In genomic region chr7:76511911-76512885, GRCh38 we compare ENCODE assay signal across 10 cellular contexts. TPM values are rescaled to one million over a fixed set of nuclear protein-coding genes. Genes with fewer than 3 reads are reported as not detected.
DNase-seq lines count a peak whose midpoint lies in the region; ATAC-seq, FAIRE-seq and TF ChIP-seq lines count a peak whose summit lies in the region.
"Not testable (repeated sequence)": the region's sequence is repeated elsewhere in the genome, so short reads cannot be mapped to it uniquely, and the experiment has no call there.
"Had no signal": no experiment of that assay in that cellular context is flagged by ENCODE, and none has a peak within 500 bp of the region (broad histone marks: within the 10 kb centered on the region; RNA-seq: fewer than 3 reads in every experiment).

No MANE protein-coding gene starts in this region.

- H2AFZ ChIP-seq in PC-9 = not testable (repeated sequence)

- TSS peak; percentile 7 for BruUV-seq in PC-9 (replicated peaks; lab: Mats Ljungman, UMichigan)

- not testable (repeated sequence) for H4K20me1 ChIP-seq in PC-9 (ENCODE audit: insufficient read depth)

- not testable (repeated sequence) for H3K27me3 ChIP-seq in PC-9 (ENCODE audit: insufficient read depth, low read depth); bronchial epithelial cell (ENCODE audit: control insufficient read depth, insufficient read depth, low read length); heart left ventricle; left lung; subcutaneous abdominal adipose tissue (ENCODE audit: control insufficient read depth in 5 of 5, insufficient read depth in 4 of 5, low read length in 5 of 5)

- POLR2A ChIA-PET in PC-9 (lab: Charles Lee; ENCODE audit: unreplicated experiment) = not testable (repeated sequence)

- H3K9me3 ChIP-seq in PC-9 (ENCODE audit: insufficient read depth, low read depth); heart left ventricle; left lung; subcutaneous abdominal adipose tissue (ENCODE audit: control insufficient read depth in 5 of 5, low read length in 5 of 5): not testable (repeated sequence)

- CTCF ChIA-PET in PC-9 (lab: Charles Lee) = not testable (repeated sequence)

- not testable (repeated sequence) for H3K9ac ChIP-seq in subcutaneous abdominal adipose tissue (ENCODE audit: low read length in 5 of 5)

- H3K4me2 ChIP-seq in PC-9 = peak overlapping the region; percentile 82

- peaks cover 33% of the 10 kb centered on the region for H3F3A ChIP-seq in PC-9 (ENCODE audit: insufficient read depth, low read depth)

- H3K4me1 ChIP-seq in PC-9 (replicated peaks; ENCODE audit: insufficient read depth) = peaks cover 28% of the 10 kb centered on the region
- not testable (repeated sequence) for H3K4me1 ChIP-seq in heart left ventricle
- peaks cover 4 to 17% of the 10 kb centered on the region in 2 donors for H3K4me1 ChIP-seq in left lung
- peaks cover 0 to 23% (median 20%) of the 10 kb centered on the region in 5 donors for H3K4me1 ChIP-seq in subcutaneous abdominal adipose tissue (ENCODE audit: control insufficient read depth in 5 of 5, insufficient read depth in 5 of 5, low read length in 5 of 5)

- intact Hi-C loops in PC-9 (cut with micrococcal nuclease; ENCODE audit: unreplicated experiment) = loop anchor here (2.0 to 5.0 kb wide), 2 partner anchors 89 to 195 kb away; no protein-coding TSS in a partner anchor
- intact Hi-C loops in heart left ventricle (cut with DNase I); left lung (cut with DNase I): not testable (repeated sequence)

- not testable (repeated sequence) for H3K9me2 ChIP-seq in PC-9 (ENCODE audit: insufficient read depth)

- peak; percentile 89 for FAIRE-seq in bronchial epithelial cell (lab: Jason Lieb, UNC)

- peak overlapping the region; percentile 53; the same call in 1 of the 2 replicates for H3K4me3 ChIP-seq in PC-9
- H3K4me3 ChIP-seq in bronchial epithelial cell (ENCODE audit: low read depth, low read length); heart left ventricle; left lung; subcutaneous abdominal adipose tissue (ENCODE audit: low read depth in 1 of 5, low read length in 5 of 5): not testable (repeated sequence)

- H3K27ac ChIP-seq in C4-2B (peak overlapping the region; percentile 70), PC-9 (peak overlapping the region; percentile 43; the same call in 1 of the 2 replicates), subcutaneous abdominal adipose tissue (ENCODE audit: low read depth, low read length) (peak overlapping the region; percentile 10)
- not testable (repeated sequence) for H3K27ac ChIP-seq in heart left ventricle, left lung

- DNase-seq in PC-9 = peak in 1 of 2 experiments; percentile 73
- DNase-seq in bronchial epithelial cell (ENCODE audit: low read depth); omental fat pad (ENCODE audit: low spot score): not testable (repeated sequence)
- DNase-seq in heart left ventricle = peak in 1 of 5 donors; percentile 29
- peak; percentile 46 to 61 for DNase-seq in left lung

- not testable (repeated sequence) for H3K79me2 ChIP-seq in PC-9 (ENCODE audit: low read depth)

- peak; percentile 36 to 81 (median 80) for ATAC-seq in heart left ventricle
- peak; percentile 93 for ATAC-seq in left lung
- ATAC-seq in omental fat pad (ENCODE audit: low FRiP score) = peak; percentile 74

- not testable (repeated sequence) for TF ChIP-seq CTCF in C4-2B (conservative IDR thresholded peaks at IDR 0.05); PC-9 (conservative IDR thresholded peaks at IDR 0.05); bronchial epithelial cell (IDR thresholded peaks at IDR 0.05; ENCODE audit: insufficient read depth, low read length, severe bottlenecking); heart left ventricle (IDR thresholded peaks at IDR 0.05); left lung (IDR thresholded peaks at IDR 0.05); omental fat pad (IDR thresholded peaks at IDR 0.05)

- TF ChIP-seq POLR2A in heart left ventricle (IDR thresholded peaks at IDR 0.05) = not testable (repeated sequence)

- not testable (repeated sequence) for H3K36me3 ChIP-seq in PC-9 (ENCODE audit: low read depth); bronchial epithelial cell (ENCODE audit: control insufficient read depth, insufficient read depth, low read length); heart left ventricle; left lung; subcutaneous abdominal adipose tissue (ENCODE audit: control insufficient read depth in 5 of 5, insufficient read depth in 5 of 5, low read length in 5 of 5)

- 79 to 85% methylated on average over 13 to 19 of the region's 31 CpGs; no CpG with 5 or more reads in 2 of the 4 donors for WGBS in heart left ventricle, 4 donors

RNA-seq across cellular contexts. Expression of gene UPK3B, which starts 1.8 kb away (rescaled TPM):
- total RNA-seq in PC-9 (2021) (16.8 and 19.2 TPM in 2 replicates), bronchial epithelial cell (0.26 and 2.6 TPM in 2 replicates), heart left ventricle (100 to 1,000 TPM in 1 of 9 donors, under 1 TPM in 2, not detected in 6; 0.32 to 238 (median 0.63) TPM), left lung (10 to 100 TPM in 1 of 2 donors, 1 to 10 TPM in 1; 5.5 to 15.9 TPM), omental fat pad (100 to 1,000 TPM in 1 of 4 donors, 10 to 100 TPM in 2, 1 to 10 TPM in 1; 4.6 to 636 (median 52.6) TPM)
- polyA plus RNA-seq in heart left ventricle = under 1 TPM; 0.19 to 0.24 TPM
- total RNA-seq: A673, RPMI7951 had no signal
- polyA plus RNA-seq: GM23248 had no signal

RNA-seq across cellular contexts. Expression of gene SPDYE16, which starts 30.9 kb away (rescaled TPM):
- total RNA-seq in PC-9 (2021) (not detected in 2 replicates), bronchial epithelial cell (not detected in 2 replicates), heart left ventricle (under 1 TPM in 4 of 9 donors, not detected in 5; 0.20 to 0.32 (median 0.25) TPM), left lung (under 1 TPM in 1 of 2 donors, not detected in 1; 0.26 TPM), omental fat pad (not detected)
- polyA plus RNA-seq in heart left ventricle = under 1 TPM; 0.08 TPM
- total RNA-seq: GM23248, RPMI7951 had no signal

RNA-seq across cellular contexts. Expression of gene DTX2, which starts 50.7 kb away (rescaled TPM):
- total RNA-seq in PC-9 (2021) (100 and 127 TPM in 2 replicates), bronchial epithelial cell (10.8 and 13.2 TPM in 2 replicates), heart left ventricle (10 to 100 TPM in 4 of 9 donors, 1 to 10 TPM in 5; 6.2 to 23.0 (median 8.8) TPM), left lung (10 to 100 TPM; 28.1 to 40.9 TPM), omental fat pad (10 to 100 TPM; 15.1 to 32.2 (median 22.1) TPM)
- 10 to 100 TPM; 13.8 to 14.6 TPM for polyA plus RNA-seq in heart left ventricle
